ENCODE assay signal across 25 cellular contexts in the genomic region with DNA sequence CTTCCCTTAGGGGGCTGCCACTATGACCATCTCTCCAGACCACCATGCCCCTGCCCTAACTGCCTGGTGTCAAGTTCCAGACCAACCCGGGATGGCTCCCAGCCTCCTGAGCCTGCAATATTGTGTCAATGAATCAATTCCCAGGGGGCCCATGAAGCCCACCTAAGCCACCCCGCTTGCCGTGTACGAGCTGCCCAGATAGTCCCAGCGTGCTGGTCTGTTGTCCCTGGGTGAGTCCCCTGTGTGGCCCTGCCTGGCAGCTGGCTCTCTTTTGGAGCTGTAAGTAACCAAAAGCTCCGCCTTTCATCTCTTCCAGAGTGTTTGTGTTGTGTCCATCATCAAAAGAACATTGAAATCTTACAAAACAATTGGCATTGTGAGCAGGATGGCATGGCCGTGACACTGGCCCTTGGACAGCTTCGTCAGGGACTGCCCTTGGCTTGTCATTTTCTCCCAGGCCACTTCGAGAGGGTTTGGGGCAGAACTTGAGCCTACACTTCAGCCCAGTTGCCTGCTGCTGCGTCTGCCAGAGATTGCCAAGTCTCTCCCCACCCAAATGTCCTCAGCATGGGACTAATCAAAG.
A peak's percentile ranks its signal among the peaks of the same experiment; 100 is the strongest.
DNase-seq lines count a peak whose midpoint lies in the region; ATAC-seq and TF ChIP-seq lines count a peak whose summit lies in the region.
"Had no signal": no experiment of that assay in that cellular context is flagged by ENCODE, and none has a peak within 500 bp of the region (broad histone marks: within the 10 kb centered on the region; RNA-seq: fewer than 3 reads in every experiment).

No MANE protein-coding gene starts in this region.

- ATAC-seq in GM19324 (IDR thresholded peaks at IDR 0.05; ENCODE audit: low FRiP score, unreplicated experiment): no peak
- ATAC-seq: Right ventricle myocardium inferior had no signal

- CTCF ChIA-PET in RWPE1 (lab: Yijun Ruan, JAX): interaction anchor here (0.6 to 1.0 kb wide), 3 partner anchors 8 to 62 kb away, joined by 3 to 6 read pairs (median 4); no protein-coding TSS in a partner anchor

- TF ChIP-seq CTCF in RWPE1 (conservative IDR thresholded peaks at IDR 0.05; ENCODE audit: low read depth): no peak

- DNase-seq in NCI-H82 (lab: John Stamatoyannopoulos, UW) (peak; percentile 12), NCI-H82 treated with DMSO at 0.1 percent for 48 hours (lab: John Stamatoyannopoulos, UW; ENCODE audit: unreplicated experiment) (no peak), globus pallidus (ENCODE audit: low spot score) (peak; percentile 76), pons (ENCODE audit: low spot score) (peak; percentile 78), RWPE1 (ENCODE audit: low spot score) (no peak)
- DNase-seq in NK-92 treated with Interleukin-12 subunit alpha and Interleukin-12 subunit beta, amount 100 ng/mL, for 24 hours (lab: John Stamatoyannopoulos, UW): no peak
- no peak for DNase-seq in activated CD4-positive, alpha-beta T cell treated with anti-CD3 and anti-CD28 coated beads for 4 hours
- DNase-seq: ACHN; Caco-2; CD4-positive, alpha-beta memory T cell; DMS 273 treated with DMSO at 0.1 percent for 48 hours; DMS79 treated with DMSO at 0.1 percent for 48 hours; H9; HFFc6; Karpas-422; NCI-H1048; NCI-H1436; NCI-H187 treated with DMSO at 0.1 percent for 48 hours; NCI-H2107; NCI-H69 had no signal

- H3K27ac ChIP-seq in RWPE1: no peak overlapping the region
- H3K27ac ChIP-seq: 22Rv1, BLaER1, SJSA1 had no signal

- POLR2A ChIA-PET in RWPE1 (lab: Yijun Ruan, JAX; ENCODE audit: low non-redundant PET): no interaction called here

Comparison
In these comparisons a context has a peak if more than half of its experiments do, and no peak if none do; other contexts are left out.
1. DNase-seq: peak in NCI-H82 (single experiment), globus pallidus (single experiment) and pons (single experiment); none in NCI-H82 treated with DMSO at 0.1 percent for 48 hours (single experiment), NK-92 treated with Interleukin-12 subunit alpha and Interleukin-12 subunit beta, amount 100 ng/mL, for 24 hours (single experiment), activated CD4-positive, alpha-beta T cell treated with anti-CD3 and anti-CD28 coated beads for 4 hours (0 of 2) and RWPE1 (single experiment).